In genomic region chr14:58152569-58152857, GRCh38 we compare ENCODE assay signal across 8 cellular contexts. TPM values are rescaled to one million over a fixed set of nuclear protein-coding genes. Genes with fewer than 3 reads are reported as not detected.
DNase-seq lines count a peak whose midpoint lies in the region; ATAC-seq and TF ChIP-seq lines count a peak whose summit lies in the region.

No MANE protein-coding gene starts in this region.

- H3K9ac ChIP-seq in iPS-18a (ENCODE audit: low read length) = no peak overlapping the region

- no peak for TF ChIP-seq CTCF in testis (IDR thresholded peaks at IDR 0.05)

- no peak overlapping the region for H3K27ac Mint-ChIP-seq in activated CD4-positive, alpha-beta T cell treated with anti-CD3 and anti-CD28 coated beads, Interleukin-2, amount 10 ng/mL, durations not matched to agents 7 days and 5 days
- H3K27ac Mint-ChIP-seq in activated CD4-positive, alpha-beta memory T cell treated with anti-CD3 and anti-CD28 coated beads, Interleukin-2, amount 10 ng/mL, durations not matched to agents 7 days and 5 days = no peak overlapping the region

- CTCF ChIA-PET in activated CD4-positive, alpha-beta T cell treated with anti-CD3 and anti-CD28 coated beads, Interleukin-2, amount 10 ng/mL, durations not matched to agents 7 days and 5 days (lab: Charles Lee) = no interaction called here
- CTCF ChIA-PET in activated CD4-positive, alpha-beta memory T cell treated with anti-CD3 and anti-CD28 coated beads, Interleukin-2, amount 10 ng/mL, durations not matched to agents 7 days and 5 days (lab: Charles Lee) = interaction anchor here (0.6 to 1.0 kb wide), 3 partner anchors 8 to 50 kb away, joined by 3 read pairs; no protein-coding TSS in a partner anchor

- H3K36me3 ChIP-seq in iPS-18a (ENCODE audit: control insufficient read depth, low read depth, low read length) (no peaks in the 10 kb centered on the region), testis (ENCODE audit: low read depth, missing control alignments) (no peaks in the 10 kb centered on the region)

- H3K27ac ChIP-seq in iPS-18a (ENCODE audit: low read length) = no peak overlapping the region
- H3K27ac ChIP-seq in testis = peak overlapping the region; percentile 65 to 82

- H3K4me3 ChIP-seq in iPS-18a (ENCODE audit: low read length) (peak overlapping the region; percentile 76), testis (peak overlapping the region; percentile 75 to 77)

- no peaks in the 10 kb centered on the region for H3K9me3 ChIP-seq in iPS-18a (ENCODE audit: control insufficient read depth, low read depth, low read length)
- H3K9me3 ChIP-seq in testis = no peaks in the 10 kb centered on the region

- TF ChIP-seq POLR2A in testis (IDR thresholded peaks at IDR 0.05) = no peak

- POLR2A ChIA-PET in activated CD4-positive, alpha-beta T cell treated with anti-CD3 and anti-CD28 coated beads, Interleukin-2, amount 10 ng/mL, durations not matched to agents 7 days and 5 days (lab: Charles Lee) = no interaction called here
- POLR2A ChIA-PET in activated CD4-positive, alpha-beta memory T cell treated with anti-CD3 and anti-CD28 coated beads, Interleukin-2, amount 10 ng/mL, durations not matched to agents 7 days and 5 days (lab: Charles Lee) = interaction anchor here (1.1 kb wide), 1 partner anchor 145 kb away, joined by 3 read pairs; the partner anchor contains the start of gene ARID4A

- peak overlapping the region; percentile 73 for H3K4me3 Mint-ChIP-seq in activated CD4-positive, alpha-beta T cell treated with anti-CD3 and anti-CD28 coated beads, Interleukin-2, amount 10 ng/mL, durations not matched to agents 7 days and 5 days
- H3K4me3 Mint-ChIP-seq in activated CD4-positive, alpha-beta memory T cell treated with anti-CD3 and anti-CD28 coated beads, Interleukin-2, amount 10 ng/mL, durations not matched to agents 7 days and 5 days = peak overlapping the region; percentile 69

- H3K27me3 ChIP-seq in iPS-18a (ENCODE audit: control insufficient read depth, insufficient read depth, low read length) = peaks cover 37% of the 10 kb centered on the region
- no peaks in the 10 kb centered on the region for H3K27me3 ChIP-seq in testis

- no peaks in the 10 kb centered on the region for H3K9me3 Mint-ChIP-seq in activated CD4-positive, alpha-beta T cell treated with anti-CD3 and anti-CD28 coated beads, Interleukin-2, amount 10 ng/mL, durations not matched to agents 7 days and 5 days
- H3K9me3 Mint-ChIP-seq in activated CD4-positive, alpha-beta memory T cell treated with anti-CD3 and anti-CD28 coated beads, Interleukin-2, amount 10 ng/mL, durations not matched to agents 7 days and 5 days = no peaks in the 10 kb centered on the region

- ATAC-seq in HG02763 (IDR thresholded peaks at IDR 0.05; ENCODE audit: unreplicated experiment) = no peak

- WGBS in testis, 2 donors = 2 to 4% methylated on average over 8 of the region's 8 CpGs

- no peaks in the 10 kb centered on the region for H3K36me3 Mint-ChIP-seq in activated CD4-positive, alpha-beta T cell treated with anti-CD3 and anti-CD28 coated beads, Interleukin-2, amount 10 ng/mL, durations not matched to agents 7 days and 5 days (ENCODE audit: low read depth)
- no peaks in the 10 kb centered on the region for H3K36me3 Mint-ChIP-seq in activated CD4-positive, alpha-beta memory T cell treated with anti-CD3 and anti-CD28 coated beads, Interleukin-2, amount 10 ng/mL, durations not matched to agents 7 days and 5 days (ENCODE audit: low read depth)

- intact Hi-C loops in testis (cut with DNase I; ENCODE audit: low total_unique reads) = no loop called here

- peaks cover 15% of the 10 kb centered on the region for H3K4me1 Mint-ChIP-seq in activated CD4-positive, alpha-beta T cell treated with anti-CD3 and anti-CD28 coated beads, Interleukin-2, amount 10 ng/mL, durations not matched to agents 7 days and 5 days
- H3K4me1 Mint-ChIP-seq in activated CD4-positive, alpha-beta memory T cell treated with anti-CD3 and anti-CD28 coated beads, Interleukin-2, amount 10 ng/mL, durations not matched to agents 7 days and 5 days = peaks cover 17% of the 10 kb centered on the region

- H3K27me3 Mint-ChIP-seq in activated CD4-positive, alpha-beta T cell treated with anti-CD3 and anti-CD28 coated beads, Interleukin-2, amount 10 ng/mL, durations not matched to agents 7 days and 5 days = peaks cover 57% of the 10 kb centered on the region
- peaks cover 56% of the 10 kb centered on the region for H3K27me3 Mint-ChIP-seq in activated CD4-positive, alpha-beta memory T cell treated with anti-CD3 and anti-CD28 coated beads, Interleukin-2, amount 10 ng/mL, durations not matched to agents 7 days and 5 days

- no peak for DNase-seq in activated CD4-positive, alpha-beta T cell treated with anti-CD3 and anti-CD28 coated beads, Interleukin-2, amount 10 ng/mL, durations not matched to agents 7 days and 5 days
- no peak for DNase-seq in activated CD4-positive, alpha-beta T cell treated with anti-CD3 and anti-CD28 coated beads, Interleukin-2, amount 50 U/mL, for 1 hour
- no peak for DNase-seq in activated CD4-positive, alpha-beta memory T cell treated with anti-CD3 and anti-CD28 coated beads, Interleukin-2, amount 10 ng/mL, durations not matched to agents 7 days and 5 days
- DNase-seq in testis = no peak
- no peak for DNase-seq in NOMO-1 (lab: John Stamatoyannopoulos, UW; ENCODE audit: unreplicated experiment in 2 of 2)
- DNase-seq in occipital lobe (lab: John Stamatoyannopoulos, UW) = no peak

- H3K4me1 ChIP-seq in iPS-18a (ENCODE audit: control insufficient read depth, low read depth, low read length) = peaks cover 33% of the 10 kb centered on the region
- H3K4me1 ChIP-seq in testis = peaks cover 3% of the 10 kb centered on the region

RNA-seq across cellular contexts. Expression of gene ARMH4, which starts 0.5 kb away (rescaled TPM):
- under 1 TPM in 1 of 2 experiments, not detected in 1; 0.07 TPM for total RNA-seq in activated CD4-positive, alpha-beta T cell treated with anti-CD3 and anti-CD28 coated beads, Interleukin-2, amount 10 ng/mL, durations not matched to agents 7 days and 5 days
- not detected for total RNA-seq in activated CD4-positive, alpha-beta memory T cell treated with anti-CD3 and anti-CD28 coated beads, Interleukin-2, amount 10 ng/mL, durations not matched to agents 7 days and 5 days
- 10 to 100 TPM; 38.7 to 65.8 TPM for total RNA-seq in testis
- 13.5 TPM for polyA plus RNA-seq in testis (ENCODE audit: insufficient read depth, low read depth, low replicate concordance)
- 99.4 TPM for total RNA-seq in occipital lobe

RNA-seq across cellular contexts. Expression of gene ACTR10, which starts 47.4 kb away (rescaled TPM):
- 10 to 100 TPM; 39.2 to 46.3 TPM for total RNA-seq in activated CD4-positive, alpha-beta T cell treated with anti-CD3 and anti-CD28 coated beads, Interleukin-2, amount 10 ng/mL, durations not matched to agents 7 days and 5 days
- 10 to 100 TPM; 42.3 to 49.2 TPM for total RNA-seq in activated CD4-positive, alpha-beta memory T cell treated with anti-CD3 and anti-CD28 coated beads, Interleukin-2, amount 10 ng/mL, durations not matched to agents 7 days and 5 days
- 10 to 100 TPM; 53.0 to 68.0 TPM for total RNA-seq in testis
- polyA plus RNA-seq in testis (ENCODE audit: insufficient read depth, low read depth, low replicate concordance) = 87.2 TPM
- total RNA-seq in occipital lobe = 144 TPM

Comparison
In these comparisons a context has a peak if more than half of its experiments do, and no peak if none do; other contexts are left out.
1. RNA of gene ARMH4, which starts 0.5 kb away (total RNA-seq): 99.4 TPM in occipital lobe (single experiment) and 38.7 to 65.8 TPM in testis; 0.07 TPM in activated CD4-positive, alpha-beta T cell treated with anti-CD3 and anti-CD28 coated beads, Interleukin-2, amount 10 ng/mL, durations not matched to agents 7 days and 5 days and not detected in activated CD4-positive, alpha-beta memory T cell treated with anti-CD3 and anti-CD28 coated beads, Interleukin-2, amount 10 ng/mL, durations not matched to agents 7 days and 5 days; every median in the first group is over 10 times any median in the second.